21 cellular contexts compared by ENCODE assay signal in genomic region chr3:16993227-16993626, GRCh38.
DNase-seq lines count a peak whose midpoint lies in the region; ATAC-seq and TF ChIP-seq lines count a peak whose summit lies in the region.
"Had no signal": no experiment of that assay in that cellular context is flagged by ENCODE, and none has a peak within 500 bp of the region (broad histone marks: within the 10 kb centered on the region; RNA-seq: fewer than 3 reads in every experiment).

No MANE protein-coding gene starts in this region.

- H3K4ac ChIP-seq in trophoblast cell (ENCODE audit: low read depth, low read length) = no peak overlapping the region

- no peak overlapping the region for H3K14ac ChIP-seq in trophoblast cell (ENCODE audit: low read length)

- H3K27ac Mint-ChIP-seq in activated CD8-positive, alpha-beta T cell treated with anti-CD3 and anti-CD28 coated beads for 36 hours = no peak overlapping the region
- H3K27ac Mint-ChIP-seq: activated CD8-positive, alpha-beta memory T cell treated with anti-CD3 and anti-CD28 coated beads, Interleukin-2, amount 10 ng/mL, durations not matched to agents 7 days and 5 days; mesothelial cell of epicardium had no signal

- H2AFZ ChIP-seq in fibroblast of lung (ENCODE audit: low read length) (no peak overlapping the region), trophoblast cell (ENCODE audit: insufficient read depth, low read length, poor library complexity) (no peak overlapping the region)

- H3K4me2 ChIP-seq in fibroblast of lung (ENCODE audit: extremely low read depth, insufficient read depth, low read length) (no peak overlapping the region), trophoblast cell (ENCODE audit: low read length) (no peak overlapping the region)
- H3K4me2 ChIP-seq: BLaER1, smooth muscle cell had no signal

- no peak overlapping the region for H3K27ac ChIP-seq in fibroblast of lung (ENCODE audit: insufficient read depth, low read length)
- no peak overlapping the region for H3K27ac ChIP-seq in trophoblast cell (ENCODE audit: low read depth, low read length)
- H3K27ac ChIP-seq: BLaER1, gastroesophageal sphincter, neutrophil had no signal

- no peak overlapping the region for H3K23ac ChIP-seq in trophoblast cell (ENCODE audit: low read length)

- no peak for TF ChIP-seq CTCF in NB4 (IDR thresholded peaks at IDR 0.05; ENCODE audit: low read depth, low read length)
- no peak for TF ChIP-seq CTCF in fibroblast of lung (conservative IDR thresholded peaks at IDR 0.05 in 1 of 2, IDR thresholded peaks at IDR 0.05 in 1 of 2; ENCODE audit: low read depth in 1 of 2, low read length in 2 of 2)
- TF ChIP-seq CTCF in activated CD8-positive, alpha-beta T cell treated with anti-CD3 and anti-CD28 coated beads for 36 hours (IDR thresholded peaks at IDR 0.05) = no peak

- no peak overlapping the region for H4K8ac ChIP-seq in trophoblast cell (ENCODE audit: low read depth, low read length)

- no CpG with 5 or more reads among the region's 1 CpG for WGBS in trophoblast cell (ENCODE audit: extremely low coverage, insufficient coverage, insufficient read length)

- peak; percentile 53 for DNase-seq in GM03348 (ENCODE audit: low spot score)
- peak; percentile 14 for DNase-seq in NB4 (ENCODE audit: low read depth)
- DNase-seq in fibroblast of lung (ENCODE audit: low read depth in 2 of 2) = peak; percentile 30 to 75
- DNase-seq in trophoblast cell = peak; percentile 20 to 76
- no peak for DNase-seq in NCI-H1694 (lab: John Stamatoyannopoulos, UW)
- no peak for DNase-seq in activated CD8-positive, alpha-beta T cell treated with anti-CD3 and anti-CD28 coated beads for 36 hours
- DNase-seq in DMS 273 treated with DMSO at 0.1 percent for 48 hours (lab: John Stamatoyannopoulos, UW) = no peak
- DNase-seq in HEK293T (ENCODE audit: extremely low spot score) = no peak
- DNase-seq: activated CD8-positive, alpha-beta memory T cell treated with anti-CD3 and anti-CD28 coated beads, Interleukin-2, amount 10 ng/mL, durations not matched to agents 7 days and 5 days; activated gamma-delta T cell; DMS79; NCI-H187 treated with DMSO at 0.1 percent for 48 hours; stimulated activated naive CD4-positive, alpha-beta T cell treated with Interleukin-2 at 50 U/mL for 16 hours; SW 1271 had no signal

- H3K79me2 ChIP-seq in fibroblast of lung (ENCODE audit: control insufficient read depth, insufficient read depth, low read length) (no peaks in the 10 kb centered on the region), trophoblast cell (ENCODE audit: control insufficient read depth, insufficient read depth, low read length, poor library complexity) (no peaks in the 10 kb centered on the region)

- POLR2A ChIA-PET in activated CD8-positive, alpha-beta T cell treated with anti-CD3 and anti-CD28 coated beads for 36 hours (lab: Charles Lee) = no interaction called here
- POLR2A ChIA-PET in HEK293T (lab: Yijun Ruan, JAX) = no interaction called here

- H3K27me3 ChIP-seq in fibroblast of lung (ENCODE audit: control insufficient read depth, insufficient read depth, low read length) (no peaks in the 10 kb centered on the region), trophoblast cell (ENCODE audit: insufficient read depth, low read length) (no peaks in the 10 kb centered on the region)
- H3K27me3 ChIP-seq: BLaER1, gastroesophageal sphincter, neutrophil had no signal

- H4K20me1 ChIP-seq in fibroblast of lung (ENCODE audit: control insufficient read depth, extremely low read depth, insufficient read depth, low read length) = no peaks in the 10 kb centered on the region

- H3K4me3 ChIP-seq in NB4 (ENCODE audit: low read depth, low read length) = no peak overlapping the region
- H3K4me3 ChIP-seq in fibroblast of lung (replicated peaks in 1 of 4; ENCODE audit: control extremely low read depth in 1 of 4, insufficient read depth in 1 of 4, low read depth in 3 of 4, low read length in 4 of 4) = no peak overlapping the region
- H3K4me3 ChIP-seq in trophoblast cell (ENCODE audit: low read depth, low read length) = no peak overlapping the region
- H3K4me3 ChIP-seq: BLaER1, gastroesophageal sphincter, GM12878, smooth muscle cell had no signal

- H4K12ac ChIP-seq in trophoblast cell (ENCODE audit: low read depth, low read length) = no peak overlapping the region

- no peaks in the 10 kb centered on the region for H3K9me3 ChIP-seq in fibroblast of lung (ENCODE audit: control insufficient read depth, insufficient read depth, low read depth, low read length)
- H3K9me3 ChIP-seq in trophoblast cell (ENCODE audit: insufficient read depth, low read depth, low read length) = no peaks in the 10 kb centered on the region
- H3K9me3 ChIP-seq: BLaER1, gastroesophageal sphincter, neutrophil had no signal

- H2AK5ac ChIP-seq in trophoblast cell (ENCODE audit: low read length) = no peak overlapping the region

- H3K9me3 Mint-ChIP-seq in activated CD8-positive, alpha-beta T cell treated with anti-CD3 and anti-CD28 coated beads for 36 hours = no peaks in the 10 kb centered on the region
- H3K9me3 Mint-ChIP-seq: brain, mesothelial cell of epicardium had no signal

- H3K4me3 Mint-ChIP-seq in activated CD8-positive, alpha-beta T cell treated with anti-CD3 and anti-CD28 coated beads for 36 hours = no peak overlapping the region
- H3K4me3 Mint-ChIP-seq: activated CD8-positive, alpha-beta memory T cell treated with anti-CD3 and anti-CD28 coated beads, Interleukin-2, amount 10 ng/mL, durations not matched to agents 7 days and 5 days; brain; mesothelial cell of epicardium had no signal

- no peaks in the 10 kb centered on the region for H3K79me1 ChIP-seq in trophoblast cell (ENCODE audit: low read length)

- H3K18ac ChIP-seq in trophoblast cell (ENCODE audit: low read length) = no peak overlapping the region

- H3K4me1 Mint-ChIP-seq in activated CD8-positive, alpha-beta T cell treated with anti-CD3 and anti-CD28 coated beads for 36 hours (ENCODE audit: low read depth) = peaks cover 76% of the 10 kb centered on the region
- H3K4me1 Mint-ChIP-seq: mesothelial cell of epicardium had no signal

- no peak overlapping the region for H4K91ac ChIP-seq in trophoblast cell (ENCODE audit: low read depth, low read length)

- intact Hi-C loops in activated CD8-positive, alpha-beta T cell treated with anti-CD3 and anti-CD28 coated beads for 36 hours (cut with micrococcal nuclease) = no loop called here

- H2BK120ac ChIP-seq in trophoblast cell (ENCODE audit: insufficient read depth, low read length, poor library complexity) = no peak overlapping the region

- CTCF ChIA-PET in activated CD8-positive, alpha-beta T cell treated with anti-CD3 and anti-CD28 coated beads for 36 hours (lab: Charles Lee) = interaction anchor here (1.6 kb wide), 1 partner anchor 32 kb away, joined by 3 read pairs; no protein-coding TSS in a partner anchor
- CTCF ChIA-PET in HEK293T (lab: Yijun Ruan, JAX) = interaction anchor here (0.6 kb wide), 1 partner anchor 155 kb away, joined by 8 read pairs; no protein-coding TSS in a partner anchor

- no peak overlapping the region for H2BK12ac ChIP-seq in trophoblast cell (ENCODE audit: low read length)

- no peak overlapping the region for H2BK5ac ChIP-seq in trophoblast cell (ENCODE audit: low read depth, low read length, poor library complexity)

- no peak for ATAC-seq in activated CD8-positive, alpha-beta T cell treated with anti-CD3 and anti-CD28 coated beads for 36 hours
- ATAC-seq: activated CD8-positive, alpha-beta memory T cell treated with anti-CD3 and anti-CD28 coated beads, Interleukin-2, amount 10 ng/mL, durations not matched to agents 7 days and 5 days; gastroesophageal sphincter; GM12878 had no signal

- TF ChIP-seq POLR2A in NB4 (IDR thresholded peaks at IDR 0.05; ENCODE audit: extremely low read depth, insufficient read length) = no peak

- H3K4me1 ChIP-seq in fibroblast of lung (ENCODE audit: control insufficient read depth, extremely low read depth, insufficient read depth, low read length) = peaks cover 4% of the 10 kb centered on the region
- H3K4me1 ChIP-seq in trophoblast cell (ENCODE audit: control insufficient read depth in 1 of 2, insufficient read depth in 2 of 2, low read length in 2 of 2) = no peaks in the 10 kb centered on the region
- H3K4me1 ChIP-seq: gastroesophageal sphincter had no signal

- H3K36me3 Mint-ChIP-seq in activated CD8-positive, alpha-beta T cell treated with anti-CD3 and anti-CD28 coated beads for 36 hours (ENCODE audit: low read depth) = peaks cover 9% of the 10 kb centered on the region
- H3K36me3 Mint-ChIP-seq: brain, mesothelial cell of epicardium had no signal

- H3K9ac ChIP-seq in fibroblast of lung (ENCODE audit: insufficient read depth, low read length) = no peak overlapping the region
- H3K9ac ChIP-seq in trophoblast cell (ENCODE audit: low read length) = no peak overlapping the region
- H3K9ac ChIP-seq: BLaER1 had no signal

- H3K36me3 ChIP-seq in fibroblast of lung (ENCODE audit: control insufficient read depth, insufficient read depth, low read length) (no peaks in the 10 kb centered on the region), trophoblast cell (ENCODE audit: control insufficient read depth in 1 of 2, insufficient read depth in 2 of 2, low read length in 2 of 2) (no peaks in the 10 kb centered on the region)
- H3K36me3 ChIP-seq: BLaER1, gastroesophageal sphincter, neutrophil had no signal

- H3K27me3 Mint-ChIP-seq in activated CD8-positive, alpha-beta T cell treated with anti-CD3 and anti-CD28 coated beads for 36 hours = no peaks in the 10 kb centered on the region
- H3K27me3 Mint-ChIP-seq: activated CD8-positive, alpha-beta memory T cell treated with anti-CD3 and anti-CD28 coated beads, Interleukin-2, amount 10 ng/mL, durations not matched to agents 7 days and 5 days; brain had no signal

TF ChIP-seq in HEK293T, 16 proteins besides CTCF, POLR2A, EP300 and RAD21:
- TF ChIP-seq CTBP1 (IDR thresholded peaks at IDR 0.05; ENCODE audit: borderline replicate concordance) (no peak), SUZ12 (IDR thresholded peaks at IDR 0.05) (no peak), LEF1 (IDR thresholded peaks at IDR 0.05; ENCODE audit: borderline replicate concordance) (no peak), BHLHE40 (IDR thresholded peaks at IDR 0.05; ENCODE audit: borderline replicate concordance) (no peak), ZNF384 (IDR thresholded peaks at IDR 0.05) (no peak), NFRKB (IDR thresholded peaks at IDR 0.05) (no peak), TARDBP (IDR thresholded peaks at IDR 0.05) (no peak), SP1 (IDR thresholded peaks at IDR 0.05) (no peak)
- TF ChIP-seq, protein P1, sequence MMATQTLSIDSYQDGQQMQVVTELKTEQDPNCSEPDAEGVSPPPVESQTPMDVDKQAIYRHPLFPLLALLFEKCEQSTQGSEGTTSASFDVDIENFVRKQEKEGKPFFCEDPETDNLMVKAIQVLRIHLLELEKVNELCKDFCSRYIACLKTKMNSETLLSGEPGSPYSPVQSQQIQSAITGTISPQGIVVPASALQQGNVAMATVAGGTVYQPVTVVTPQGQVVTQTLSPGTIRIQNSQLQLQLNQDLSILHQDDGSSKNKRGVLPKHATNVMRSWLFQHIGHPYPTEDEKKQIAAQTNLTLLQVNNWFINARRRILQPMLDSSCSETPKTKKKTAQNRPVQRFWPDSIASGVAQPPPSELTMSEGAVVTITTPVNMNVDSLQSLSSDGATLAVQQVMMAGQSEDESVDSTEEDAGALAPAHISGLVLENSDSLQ (IDR thresholded peaks at IDR 0.05) = no peak
TF ChIP-seq in HEK293T: peak in this region for 0.

Comparison
In these comparisons a context has a peak if more than half of its experiments do, and no peak if none do; other contexts are left out.
1. DNase-seq: peak in GM03348 (single experiment), NB4 (single experiment), fibroblast of lung (2 of 2) and trophoblast cell (2 of 2); none in NCI-H1694 (single experiment), activated CD8-positive, alpha-beta T cell treated with anti-CD3 and anti-CD28 coated beads for 36 hours (single experiment), DMS 273 treated with DMSO at 0.1 percent for 48 hours (single experiment) and HEK293T (single experiment).